1 cellular context compared by ENCODE assay signal in the genomic region with DNA sequence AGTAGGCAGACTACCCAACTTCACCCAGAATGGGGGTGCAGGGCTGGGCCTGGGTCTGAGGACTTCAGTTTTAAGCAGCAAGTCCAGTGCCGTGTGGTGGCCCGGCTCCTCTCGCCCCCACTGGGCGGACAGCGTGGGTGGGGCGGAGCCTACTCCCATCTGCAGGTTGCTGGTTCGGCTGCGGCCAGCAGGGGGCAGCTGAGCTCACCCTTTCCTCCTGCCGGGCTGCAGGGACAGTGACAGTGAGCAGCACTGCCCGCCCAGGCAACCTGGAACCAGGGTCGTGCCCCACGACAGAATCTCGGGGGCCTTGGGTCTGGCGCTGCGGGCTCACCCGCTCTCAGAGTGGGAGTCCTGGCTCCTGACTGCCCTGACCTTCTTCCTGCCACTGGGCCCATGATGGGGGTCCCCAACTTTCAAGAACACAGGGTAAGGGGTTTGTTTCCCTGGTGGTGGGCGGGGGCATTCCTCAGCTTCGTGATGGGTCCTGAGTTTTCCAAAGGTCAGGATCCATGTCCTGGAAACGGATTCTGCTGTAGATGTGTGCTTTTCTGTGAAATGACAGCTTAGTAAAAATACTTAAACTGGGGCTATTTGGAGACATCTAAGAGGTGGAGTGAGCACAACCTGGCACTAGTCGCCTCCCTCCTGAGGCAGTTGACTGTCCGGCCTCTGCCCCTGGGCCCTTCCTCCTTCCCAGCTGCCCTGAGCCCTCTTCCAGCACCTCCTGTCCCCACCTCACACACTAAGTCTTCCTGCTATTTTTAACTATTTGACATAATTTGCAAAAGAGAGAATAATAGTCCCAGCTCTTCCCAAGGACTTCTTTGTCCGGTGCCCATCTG.
TF ChIP-seq lines count a peak whose summit lies in the region.

No MANE protein-coding gene starts in this region.

TF ChIP-seq in IMR-90, 13 proteins besides CTCF, POLR2A, EP300 and RAD21:
- peak; percentile 86 for TF ChIP-seq SMC3 (IDR thresholded peaks at IDR 0.05; ENCODE audit: low read depth, low read length)
- TF ChIP-seq MXI1 (IDR thresholded peaks at IDR 0.05; ENCODE audit: borderline replicate concordance, low read depth, low read length) = peak; percentile 63; the same call in 1 of the 2 replicates
- no peak for TF ChIP-seq CHD1 (IDR thresholded peaks at IDR 0.05; ENCODE audit: low read depth, low read length)
- no peak for TF ChIP-seq USF2 (IDR thresholded peaks at IDR 0.05; ENCODE audit: low read depth, low read length)
- TF ChIP-seq NFE2L2 (IDR thresholded peaks at IDR 0.05; ENCODE audit: low read depth, low read length) = no peak
- no peak for TF ChIP-seq MAFK (IDR thresholded peaks at IDR 0.05; ENCODE audit: low read depth, low read length)
- TF ChIP-seq MAZ (IDR thresholded peaks at IDR 0.05; ENCODE audit: borderline replicate concordance, low read depth, low read length) = peak; percentile 94; the same call in 1 of the 2 replicates
- TF ChIP-seq, protein P1, sequence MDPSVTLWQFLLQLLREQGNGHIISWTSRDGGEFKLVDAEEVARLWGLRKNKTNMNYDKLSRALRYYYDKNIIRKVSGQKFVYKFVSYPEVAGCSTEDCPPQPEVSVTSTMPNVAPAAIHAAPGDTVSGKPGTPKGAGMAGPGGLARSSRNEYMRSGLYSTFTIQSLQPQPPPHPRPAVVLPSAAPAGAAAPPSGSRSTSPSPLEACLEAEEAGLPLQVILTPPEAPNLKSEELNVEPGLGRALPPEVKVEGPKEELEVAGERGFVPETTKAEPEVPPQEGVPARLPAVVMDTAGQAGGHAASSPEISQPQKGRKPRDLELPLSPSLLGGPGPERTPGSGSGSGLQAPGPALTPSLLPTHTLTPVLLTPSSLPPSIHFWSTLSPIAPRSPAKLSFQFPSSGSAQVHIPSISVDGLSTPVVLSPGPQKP (IDR thresholded peaks at IDR 0.05; ENCODE audit: borderline replicate concordance, low read depth, low read length) = no peak
